ENCODE assay signal across 20 cellular contexts in genomic region chr3:158683216-158683975, GRCh38. TPM values are rescaled to one million over a fixed set of nuclear protein-coding genes. Genes with fewer than 3 reads are reported as not detected.
DNase-seq lines count a peak whose midpoint lies in the region; ATAC-seq and TF ChIP-seq lines count a peak whose summit lies in the region.
"Had no signal": no experiment of that assay in that cellular context is flagged by ENCODE, and none has a peak within 500 bp of the region (broad histone marks: within the 10 kb centered on the region; RNA-seq: fewer than 3 reads in every experiment).

No MANE protein-coding gene starts in this region.

- H3K36me3 ChIP-seq in ACC112 (ENCODE audit: insufficient read depth, low read length), result 0 out of 2 replicates have a peak, but pooled peaks cover 2% of the 10 kb centered on the region
- H3K36me3 ChIP-seq in SK-N-MC (ENCODE audit: insufficient read depth, low read length), result peaks cover 34% of the 10 kb centered on the region
- H3K36me3 ChIP-seq: thyroid gland had no signal

- peak overlapping the region; percentile 43 for H3K9ac ChIP-seq in SK-N-MC (ENCODE audit: insufficient read length)

- peaks cover 27% of the 10 kb centered on the region for H3K4me1 ChIP-seq in ACC112 (ENCODE audit: control insufficient read depth, insufficient read depth, low read length, unreplicated experiment)
- H3K4me1 ChIP-seq: body of pancreas, thyroid gland had no signal

- H3K4me1 Mint-ChIP-seq in progenitor cell of endocrine pancreas (ENCODE audit: low read depth), result no peaks in the 10 kb centered on the region

- no peaks in the 10 kb centered on the region for H3K27me3 ChIP-seq in ACC112 (ENCODE audit: insufficient read depth, low read length)
- H3K27me3 ChIP-seq: body of pancreas, foreskin keratinocyte, thyroid gland had no signal

- ATAC-seq in GM18520 (IDR thresholded peaks at IDR 0.05; ENCODE audit: unreplicated experiment) (no peak), GM19324 (IDR thresholded peaks at IDR 0.05; ENCODE audit: low FRiP score, unreplicated experiment) (no peak)
- ATAC-seq: body of pancreas, foreskin keratinocyte, left ventricle myocardium superior, Panc1 had no signal

- no peak overlapping the region for H3K4me3 Mint-ChIP-seq in progenitor cell of endocrine pancreas (ENCODE audit: low read depth)
- H3K4me3 Mint-ChIP-seq: natural killer cell treated with Interleukin-12 subunit alpha and Interleukin-12 subunit beta and Interleukin-15 and Interleukin-18, amount 100 ng/mL, for 72 hours had no signal

- DNase-seq in GM04504 (ENCODE audit: low read depth) (peak; percentile 60), SK-N-MC (ENCODE audit: low read depth, low spot score) (no peak), fibroblast of mammary gland (ENCODE audit: low read depth) (peak; percentile 74), NCI-H1694 treated with DMSO at 0.1 percent for 48 hours (lab: John Stamatoyannopoulos, UW) (no peak), progenitor cell of endocrine pancreas (ENCODE audit: low spot score, unreplicated experiment) (no peak)
- DNase-seq: body of pancreas; left ventricle myocardium superior; NCI-H1694; stimulated activated CD4-positive, alpha-beta T cell treated with anti-CD3 and anti-CD28 coated beads, Interleukin-1b, Interleukin-23, amount 100 ng/mL, for 48 hours; SW 1271; thyroid gland; WERI-Rb-1 had no signal

- H3K36me3 Mint-ChIP-seq in progenitor cell of endocrine pancreas (ENCODE audit: insufficient read depth), result no peaks in the 10 kb centered on the region

- no peak overlapping the region for H2AFZ ChIP-seq in ACC112 (ENCODE audit: low read length, unreplicated experiment)

- no peaks in the 10 kb centered on the region for H3K79me2 ChIP-seq in ACC112 (ENCODE audit: control insufficient read depth, insufficient read depth, low read length, unreplicated experiment)

- TF ChIP-seq CTCF in fibroblast of mammary gland (conservative IDR thresholded peaks at IDR 0.05; ENCODE audit: control insufficient read depth, insufficient read depth, low read depth, low read length), result no peak
- TF ChIP-seq CTCF in progenitor cell of endocrine pancreas (IDR thresholded peaks at IDR 0.05; ENCODE audit: unreplicated experiment), result no peak

- H3K27ac Mint-ChIP-seq in progenitor cell of endocrine pancreas, result no peak overlapping the region
- H3K27ac Mint-ChIP-seq: natural killer cell treated with Interleukin-12 subunit alpha and Interleukin-12 subunit beta and Interleukin-15 and Interleukin-18, amount 100 ng/mL, for 72 hours had no signal

- no peaks in the 10 kb centered on the region for H3K27me3 Mint-ChIP-seq in progenitor cell of endocrine pancreas
- H3K27me3 Mint-ChIP-seq: natural killer cell treated with Interleukin-12 subunit alpha and Interleukin-12 subunit beta and Interleukin-15 and Interleukin-18, amount 100 ng/mL, for 72 hours had no signal

- H3K4me3 ChIP-seq in ACC112 (ENCODE audit: low read depth, low read length) (no peak overlapping the region), SK-N-MC (no peak overlapping the region), fibroblast of mammary gland (ENCODE audit: control insufficient read depth, low read depth, low read length) (no peak overlapping the region)
- H3K4me3 ChIP-seq: body of pancreas, thyroid gland had no signal

- peak overlapping the region; percentile 55 for H3K27ac ChIP-seq in ACC112 (ENCODE audit: low read depth, low read length)
- H3K27ac ChIP-seq in SK-N-MC, result no peak overlapping the region
- H3K27ac ChIP-seq: body of pancreas, foreskin keratinocyte, thyroid gland, WERI-Rb-1 had no signal

- no peaks in the 10 kb centered on the region for H3K9me3 Mint-ChIP-seq in progenitor cell of endocrine pancreas (ENCODE audit: low read depth)
- H3K9me3 Mint-ChIP-seq: natural killer cell treated with Interleukin-12 subunit alpha and Interleukin-12 subunit beta and Interleukin-15 and Interleukin-18, amount 100 ng/mL, for 72 hours had no signal

- H3K9me3 ChIP-seq in SK-N-MC (ENCODE audit: low read depth, low read length), result no peaks in the 10 kb centered on the region
- H3K9me3 ChIP-seq: body of pancreas, thyroid gland had no signal

RNA-seq across cellular contexts. Expression of gene LXN, which starts 10.9 kb away (rescaled TPM):
- 12.3 and 13.3 TPM in 2 replicates for total RNA-seq in progenitor cell of endocrine pancreas

RNA-seq across cellular contexts. Expression of gene GFM1, which starts 39.1 kb away (rescaled TPM):
- 33.2 and 34.4 TPM in 2 replicates for total RNA-seq in progenitor cell of endocrine pancreas

RNA-seq across cellular contexts. Expression of gene RARRES1, which starts 48.9 kb away (rescaled TPM):
- 1.1 and 3.3 TPM in 2 replicates for total RNA-seq in progenitor cell of endocrine pancreas
- total RNA-seq: activated CD8-positive, alpha-beta memory T cell treated with anti-CD3 and anti-CD28 coated beads for 36 hours; foreskin keratinocyte; natural killer cell treated with Interleukin-12 subunit alpha and Interleukin-12 subunit beta and Interleukin-15 and Interleukin-18, amount 100 ng/mL, for 72 hours; NCI-H460 had no signal

Comparison
In these comparisons a context has a peak if more than half of its experiments do, and no peak if none do; other contexts are left out.
1. DNase-seq: peak in GM04504 (single experiment) and fibroblast of mammary gland (single experiment); none in SK-N-MC (single experiment), NCI-H1694 treated with DMSO at 0.1 percent for 48 hours (single experiment) and progenitor cell of endocrine pancreas (single experiment).